ENCODE assay signal across 9 cellular contexts in genomic region chr15:89167267-89168176, GRCh38. TPM values are rescaled to one million over a fixed set of nuclear protein-coding genes. Genes with fewer than 3 reads are reported as not detected.
DNase-seq lines count a peak whose midpoint lies in the region; ATAC-seq and TF ChIP-seq lines count a peak whose summit lies in the region.
"Had no signal": no experiment of that assay in that cellular context is flagged by ENCODE, and none has a peak within 500 bp of the region (broad histone marks: within the 10 kb centered on the region; RNA-seq: fewer than 3 reads in every experiment).

No MANE protein-coding gene starts in this region.

- CTCF ChIA-PET in MCF 10A (lab: Yijun Ruan, JAX): interaction anchor here (0.6 to 20.8 kb wide), 24 partner anchors 10 to 1416 kb away, joined by 3 to 452 read pairs (median 4); no protein-coding TSS in a partner anchor
- CTCF ChIA-PET in naive thymus-derived CD4-positive, alpha-beta T cell (lab: Charles Lee): interaction anchor here (5.4 kb wide), 1 partner anchor 11 kb away, joined by 27 read pairs; no protein-coding TSS in a partner anchor

- ATAC-seq in GM19023 (IDR thresholded peaks at IDR 0.05; ENCODE audit: unreplicated experiment): peak; percentile 70
- peak; percentile 74 for ATAC-seq in HG02885 (IDR thresholded peaks at IDR 0.05; ENCODE audit: poor library complexity, unreplicated experiment)
- ATAC-seq in naive thymus-derived CD4-positive, alpha-beta T cell: peak; percentile 24

- BruUV-seq in MCF 10A (replicated peaks; lab: Mats Ljungman, UMichigan): no TSS peak

- H3K4me1 Mint-ChIP-seq in MCF 10A (ENCODE audit: insufficient read depth, unreplicated experiment) (peaks cover 12% of the 10 kb centered on the region), type B pancreatic cell (ENCODE audit: unreplicated experiment) (peaks cover 29% of the 10 kb centered on the region)
- peaks cover 0 to 11% (median 4%) of the 10 kb centered on the region in 7 donors for H3K4me1 Mint-ChIP-seq in naive thymus-derived CD4-positive, alpha-beta T cell

- intact Hi-C loops in MCF 10A (cut with micrococcal nuclease): no loop called here
- intact Hi-C loops in naive thymus-derived CD4-positive, alpha-beta T cell (cut with micrococcal nuclease): no loop called here

- H3K9me3 ChIP-seq in SJCRH30 (replicated peaks): 0 out of 2 replicates have a peak, but pooled peaks cover 2% of the 10 kb centered on the region
- H3K9me3 ChIP-seq in naive thymus-derived CD4-positive, alpha-beta T cell (ENCODE audit: control insufficient read depth in 2 of 3, low read length in 3 of 3): no peaks in the 10 kb centered on the region

- no peaks in the 10 kb centered on the region for H3K27me3 ChIP-seq in SJCRH30
- H3K27me3 ChIP-seq in naive thymus-derived CD4-positive, alpha-beta T cell (ENCODE audit: control insufficient read depth in 2 of 2, insufficient read depth in 2 of 2, low read length in 2 of 2): no peaks in the 10 kb centered on the region

- H3K4me1 ChIP-seq in SJCRH30: peaks cover 19% of the 10 kb centered on the region
- H3K4me1 ChIP-seq in naive thymus-derived CD4-positive, alpha-beta T cell (ENCODE audit: control insufficient read depth in 2 of 2, insufficient read depth in 2 of 2, low read length in 2 of 2): no peaks in the 10 kb centered on the region

- H3K27me3 Mint-ChIP-seq in MCF 10A (ENCODE audit: insufficient read depth, unreplicated experiment) (no peaks in the 10 kb centered on the region), type B pancreatic cell (no peaks in the 10 kb centered on the region)
- H3K27me3 Mint-ChIP-seq in naive thymus-derived CD4-positive, alpha-beta T cell: no peaks in the 10 kb centered on the region

- H3K4me3 Mint-ChIP-seq in MCF 10A (ENCODE audit: unreplicated experiment) (peak overlapping the region; percentile 18), type B pancreatic cell (no peak overlapping the region)
- peak overlapping the region in 1 of 10 donors; percentile 58 for H3K4me3 Mint-ChIP-seq in naive thymus-derived CD4-positive, alpha-beta T cell

- H3K36me3 Mint-ChIP-seq in MCF 10A (ENCODE audit: insufficient read depth, unreplicated experiment) (peaks cover 6% of the 10 kb centered on the region), type B pancreatic cell (peaks cover 3% of the 10 kb centered on the region)
- peaks cover 0 to 18% (median 4%) of the 10 kb centered on the region in 5 donors for H3K36me3 Mint-ChIP-seq in naive thymus-derived CD4-positive, alpha-beta T cell

- POLR2A ChIA-PET in MCF 10A (lab: Yijun Ruan, JAX): interaction anchor here (0.9 to 2.1 kb wide), 9 partner anchors 11 to 255 kb away, joined by 3 to 12 read pairs (median 5); partner anchors contain the start of gene ABHD2
- POLR2A ChIA-PET in naive thymus-derived CD4-positive, alpha-beta T cell (lab: Charles Lee): no interaction called here

- no peaks in the 10 kb centered on the region for H3K9me3 Mint-ChIP-seq in MCF 10A (ENCODE audit: unreplicated experiment)
- no peaks in the 10 kb centered on the region for H3K9me3 Mint-ChIP-seq in naive thymus-derived CD4-positive, alpha-beta T cell
- no peaks in the 10 kb centered on the region for H3K9me3 Mint-ChIP-seq in type B pancreatic cell

- 0 out of 2 replicates have a peak, but pooled peaks cover 3% of the 10 kb centered on the region for H3K36me3 ChIP-seq in SJCRH30
- peaks cover 0 to 11% (median 0%) of the 10 kb centered on the region in 3 experiments for H3K36me3 ChIP-seq in naive thymus-derived CD4-positive, alpha-beta T cell (ENCODE audit: control insufficient read depth in 2 of 3, insufficient read depth in 3 of 3, low read length in 3 of 3)

- H3K27ac Mint-ChIP-seq in MCF 10A (ENCODE audit: low read depth, unreplicated experiment) (peak overlapping the region; percentile 65), type B pancreatic cell (peak overlapping the region; percentile 55)
- peak overlapping the region in 6 of 9 donors; percentile 40 to 79 (median 68) for H3K27ac Mint-ChIP-seq in naive thymus-derived CD4-positive, alpha-beta T cell

- no peak overlapping the region for H3K4me3 ChIP-seq in SJCRH30
- no peak overlapping the region for H3K4me3 ChIP-seq in naive thymus-derived CD4-positive, alpha-beta T cell (ENCODE audit: low read length)

- no peak for TF ChIP-seq CTCF in MCF 10A (IDR thresholded peaks at IDR 0.05; ENCODE audit: unreplicated experiment)
- no peak for TF ChIP-seq CTCF in type B pancreatic cell (conservative IDR thresholded peaks at IDR 0.05)

- peak; percentile 17 to 47 for DNase-seq in SJCRH30
- peak; percentile 83 for DNase-seq in MCF 10A (ENCODE audit: unreplicated experiment)
- peak in 1 of 9 donors; percentile 61 for DNase-seq in naive thymus-derived CD4-positive, alpha-beta T cell
- peak; percentile 25 for DNase-seq in type B pancreatic cell (ENCODE audit: extremely low spot score, unreplicated experiment)
- DNase-seq in medulla oblongata (ENCODE audit: extremely low spot score): no peak
- DNase-seq in NCI-H1436 treated with DMSO at 0.1 percent for 48 hours (lab: John Stamatoyannopoulos, UW): no peak

- peak overlapping the region; percentile 50 for H3K27ac ChIP-seq in SJCRH30
- H3K27ac ChIP-seq in naive thymus-derived CD4-positive, alpha-beta T cell (ENCODE audit: low read depth, low read length): no peak overlapping the region

RNA-seq across cellular contexts. Expression of gene RLBP1, which starts 53.9 kb away (rescaled TPM):
- total RNA-seq in SJCRH30 (2014; rRNA removed; shearing (Covaris generic)): not detected in 2 replicates
- total RNA-seq in MCF 10A (2022) (not detected in 2 replicates), type B pancreatic cell (ENCODE audit: low replicate concordance) (not detected in 2 replicates)
- not detected for total RNA-seq in naive thymus-derived CD4-positive, alpha-beta T cell
- polyA plus RNA-seq in naive thymus-derived CD4-positive, alpha-beta T cell: not detected
- total RNA-seq: activated CD8-positive, alpha-beta memory T cell treated with anti-CD3 and anti-CD28 coated beads for 36 hours had no signal

Comparison
In these comparisons a context has a peak if more than half of its experiments do, and no peak if none do; other contexts are left out.
1. ATAC-seq: peak in every context shown above with its lines; median percentile 74 in HG02885; 70 in GM19023; 24 in naive thymus-derived CD4-positive, alpha-beta T cell.
2. DNase-seq: peak in SJCRH30 (2 of 2), MCF 10A (single experiment) and type B pancreatic cell (single experiment); none in medulla oblongata (single experiment) and NCI-H1436 treated with DMSO at 0.1 percent for 48 hours (single experiment).
3. Peak in every context shown above with its lines, with median percentiles within 50 percentile points of each other: H3K27ac Mint-ChIP-seq.